In genomic region chr6:20892365-20892764, GRCh38 we compare ENCODE assay signal across 11 cellular contexts.
"Had no signal": no experiment of that assay in that cellular context is flagged by ENCODE, and none has a peak within 500 bp of the region (broad histone marks: within the 10 kb centered on the region; RNA-seq: fewer than 3 reads in every experiment).

No MANE protein-coding gene starts in this region.

- H3K27me3 ChIP-seq: MG63, Peyer's patch, SJCRH30 had no signal

- H3K36me3 ChIP-seq: MG63, Peyer's patch, SJCRH30 had no signal

- H3K4me2 ChIP-seq: PC-9 had no signal

- H3K4me1 ChIP-seq: Peyer's patch, SJCRH30 had no signal

- H3K27ac ChIP-seq: PC-9, Peyer's patch, SJCRH30 had no signal

- ATAC-seq: Right ventricle myocardium inferior, SK-N-SH treated with all-trans-retinoic acid at 6 μM for 48 hours, T-helper 17 cell had no signal

- H3K27ac Mint-ChIP-seq: T-helper 17 cell had no signal

- H3K9me3 ChIP-seq: MG63, Peyer's patch, SJCRH30 had no signal

- H3K4me1 Mint-ChIP-seq: T-helper 17 cell had no signal

- H3K4me3 Mint-ChIP-seq: T-helper 17 cell had no signal

- DNase-seq: KBM-7, MG63, NCI-H1694 treated with DMSO at 0.1 percent for 48 hours, NCI-H524 treated with DMSO at 0.1 percent for 48 hours, PC-9, Peyer's patch, SJCRH30, T-helper 1 cell, T-helper 17 cell had no signal

- H3K27me3 Mint-ChIP-seq: T-helper 17 cell had no signal

- H3K4me3 ChIP-seq: MG63, PC-9, Peyer's patch, SJCRH30 had no signal

- H2AFZ ChIP-seq: PC-9 had no signal
